Comparison of ENCODE assay signal across 8 cellular contexts in the genomic region with DNA sequence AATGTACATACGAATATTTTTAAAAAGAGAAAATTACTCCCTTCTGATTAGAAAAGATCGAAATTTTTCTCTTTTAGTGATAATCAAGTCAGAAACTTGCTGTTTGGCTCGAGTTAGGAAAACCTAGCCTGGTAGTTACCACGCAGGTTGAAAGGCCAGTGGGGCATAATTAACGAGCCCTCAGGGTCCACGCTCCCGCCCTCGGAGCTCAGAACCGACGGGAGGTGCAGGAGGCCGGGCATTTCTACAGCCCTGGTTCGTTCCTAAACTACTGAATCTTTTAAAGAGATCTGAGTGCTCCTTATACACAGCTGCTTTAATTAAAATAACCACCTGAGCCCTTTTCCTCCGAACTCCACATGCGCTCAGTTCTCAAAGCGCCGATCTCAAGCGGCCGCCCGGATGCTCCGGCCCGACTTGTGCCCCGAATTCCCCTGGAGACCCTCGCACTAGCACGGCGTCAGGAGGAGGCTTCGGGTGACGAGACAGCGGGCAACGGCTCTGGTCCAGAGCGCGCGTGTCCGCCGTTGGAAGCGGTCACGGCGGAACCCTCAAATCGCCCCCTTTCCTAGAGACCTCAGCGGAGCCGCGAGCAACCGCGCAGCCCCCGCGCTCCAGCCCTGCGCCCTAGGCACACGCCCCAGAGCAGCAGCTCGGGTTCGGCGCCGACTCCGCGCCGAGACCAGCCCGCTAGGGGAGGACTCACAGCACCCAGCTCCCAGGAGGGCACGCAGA. TPM values are rescaled to one million over a fixed set of nuclear protein-coding genes. Genes with fewer than 3 reads are reported as not detected.
A peak's percentile ranks its signal among the peaks of the same experiment; 100 is the strongest.
DNase-seq lines count a peak whose midpoint lies in the region; ATAC-seq and TF ChIP-seq lines count a peak whose summit lies in the region.

No MANE protein-coding gene starts in this region.

- no peak for TF ChIP-seq CTCF in AG10803 (conservative IDR thresholded peaks at IDR 0.05; ENCODE audit: low read length)
- TF ChIP-seq CTCF in adrenal gland (IDR thresholded peaks at IDR 0.05) = peak in 1 of 6 experiments; percentile 22
- TF ChIP-seq CTCF in kidney epithelial cell (IDR thresholded peaks at IDR 0.05; ENCODE audit: insufficient read depth, low read length, poor library complexity, severe bottlenecking) = no peak

- H3K27me3 ChIP-seq in adrenal gland = no peaks in the 10 kb centered on the region
- no peaks in the 10 kb centered on the region for H3K27me3 ChIP-seq in kidney epithelial cell (ENCODE audit: control insufficient read depth, insufficient read depth, low read length)
- H3K27me3 ChIP-seq in subcutaneous abdominal adipose tissue (ENCODE audit: control insufficient read depth in 5 of 5, insufficient read depth in 4 of 5, low read length in 5 of 5) = no peaks in the 10 kb centered on the region

- WGBS in adrenal gland, 4 donors = 1 to 3% (median 1%) methylated on average over 13 to 56 of the region's 56 CpGs

- H3K9ac ChIP-seq in subcutaneous abdominal adipose tissue (ENCODE audit: low read length in 5 of 5) = peak overlapping the region; percentile 89 to 98 (median 94)

- H3K27ac ChIP-seq in adrenal gland (peak overlapping the region; percentile 78 to 98 (median 88)), subcutaneous abdominal adipose tissue (ENCODE audit: low read depth, low read length) (peak overlapping the region; percentile 92)

- H3K9me3 ChIP-seq in adrenal gland (replicated peaks in 1 of 3) (no peaks in the 10 kb centered on the region), subcutaneous abdominal adipose tissue (ENCODE audit: control insufficient read depth in 5 of 5, low read length in 5 of 5) (no peaks in the 10 kb centered on the region)

- H3K36me3 ChIP-seq in adrenal gland (replicated peaks in 1 of 2) = peaks cover 0 to 3% of the 10 kb centered on the region in 2 donors
- peaks cover 1% of the 10 kb centered on the region for H3K36me3 ChIP-seq in kidney epithelial cell (ENCODE audit: control insufficient read depth, insufficient read depth, low read length)
- peaks cover 3 to 13% (median 8%) of the 10 kb centered on the region in 5 donors for H3K36me3 ChIP-seq in subcutaneous abdominal adipose tissue (ENCODE audit: control insufficient read depth in 5 of 5, insufficient read depth in 5 of 5, low read length in 5 of 5)

- DNase-seq in AG10803 (ENCODE audit: low read depth) (no peak), HT-29 (ENCODE audit: low spot score) (peak; percentile 50), adrenal gland (peak in 2 of 7 donors; percentile 39 to 71), kidney epithelial cell (ENCODE audit: low read depth) (no peak)
- DNase-seq in stimulated activated naive CD4-positive, alpha-beta T cell treated with Interleukin-2 at 50 U/mL for 16 hours (lab: John Stamatoyannopoulos, UW) = no peak

- TF ChIP-seq POLR2A in adrenal gland (IDR thresholded peaks at IDR 0.05) = no peak

- intact Hi-C loops in adrenal gland (cut with DNase I) = no loop called here

- H3K4me1 ChIP-seq in adrenal gland (replicated peaks in 1 of 2) (peaks cover 19 to 39% of the 10 kb centered on the region in 2 donors), subcutaneous abdominal adipose tissue (ENCODE audit: control insufficient read depth in 5 of 5, insufficient read depth in 5 of 5, low read length in 5 of 5) (peaks cover 6 to 46% (median 43%) of the 10 kb centered on the region in 5 donors)

- ATAC-seq in GM18870 (IDR thresholded peaks at IDR 0.05; ENCODE audit: unreplicated experiment) = peak; percentile 7
- ATAC-seq in GM18520 (IDR thresholded peaks at IDR 0.05; ENCODE audit: unreplicated experiment) = no peak

- H3K4me3 ChIP-seq in AG10803 (ENCODE audit: low read length) = peak overlapping the region; percentile 92
- H3K4me3 ChIP-seq in adrenal gland = peak overlapping the region; percentile 44 to 89 (median 84)
- peak overlapping the region; percentile 85 for H3K4me3 ChIP-seq in kidney epithelial cell (ENCODE audit: low read depth, low read length)
- H3K4me3 ChIP-seq in subcutaneous abdominal adipose tissue (ENCODE audit: low read depth in 1 of 5, low read length in 5 of 5) = peak overlapping the region; percentile 59 to 99 (median 93)

RNA-seq across cellular contexts. Expression of gene WDR27, which starts 0.4 kb away (rescaled TPM):
- total RNA-seq in HT-29 (2014; rRNA removed; shearing (Covaris generic)) = 38.3 and 44.7 TPM in 2 replicates
- total RNA-seq in adrenal gland (10 to 100 TPM in 6 of 8 donors, 1 to 10 TPM in 2; 9.5 to 66.7 (median 24.5) TPM), kidney epithelial cell (27.0 and 34.4 TPM in 2 replicates)
- polyA plus RNA-seq in adrenal gland = 10 to 100 TPM in 2 of 3 donors, 1 to 10 TPM in 1; 6.0 to 56.8 (median 46.6) TPM

RNA-seq across cellular contexts. Expression of gene C6orf120, which starts 0.5 kb away (rescaled TPM):
- total RNA-seq in HT-29 (2014; rRNA removed; shearing (Covaris generic)) = 39.1 and 41.3 TPM in 2 replicates
- total RNA-seq in adrenal gland = 10 to 100 TPM; 22.5 to 59.9 (median 47.0) TPM
- 10 to 100 TPM in 1 of 3 donors, 1 to 10 TPM in 2; 5.0 to 28.4 (median 5.6) TPM for polyA plus RNA-seq in adrenal gland
- 35.9 and 42.9 TPM in 2 replicates for total RNA-seq in kidney epithelial cell

RNA-seq across cellular contexts. Expression of gene PHF10, which starts 22.9 kb away (rescaled TPM):
- 20.0 and 20.1 TPM in 2 replicates for total RNA-seq in HT-29 (2014; rRNA removed; shearing (Covaris generic))
- total RNA-seq in adrenal gland (100 to 1,000 TPM in 2 of 8 donors, 10 to 100 TPM in 6; 36.6 to 119 (median 50.9) TPM), kidney epithelial cell (31.3 and 32.7 TPM in 2 replicates)
- polyA plus RNA-seq in adrenal gland = 100 to 1,000 TPM in 1 of 3 donors, 10 to 100 TPM in 2; 52.9 to 121 (median 90.7) TPM

RNA-seq across cellular contexts. Expression of gene DYNLT2, which starts 50.0 kb away (rescaled TPM):
- 1.7 and 3.2 TPM in 2 replicates for total RNA-seq in HT-29 (2014; rRNA removed; shearing (Covaris generic))
- total RNA-seq in adrenal gland = 1 to 10 TPM in 6 of 8 donors, under 1 TPM in 2; 0.14 to 2.2 (median 1.4) TPM
- 1 to 10 TPM; 1.7 to 3.8 (median 2.3) TPM for polyA plus RNA-seq in adrenal gland
- 1.3 and 1.4 TPM in 2 replicates for total RNA-seq in kidney epithelial cell

RNA-seq across cellular contexts. Expression of gene ERMARD, which starts 50.0 kb away (rescaled TPM):
- 7.1 and 10.9 TPM in 2 replicates for total RNA-seq in HT-29 (2014; rRNA removed; shearing (Covaris generic))
- total RNA-seq in adrenal gland = 10 to 100 TPM; 10.1 to 40.2 (median 27.6) TPM
- 100 to 1,000 TPM in 2 of 3 donors, 10 to 100 TPM in 1; 20.1 to 296 (median 151) TPM for polyA plus RNA-seq in adrenal gland
- 20.3 and 34.2 TPM in 2 replicates for total RNA-seq in kidney epithelial cell
